In genomic region chr2:88600038-88600465, GRCh38 we compare ENCODE assay signal across 8 cellular contexts. TPM values are rescaled to one million over a fixed set of nuclear protein-coding genes. Genes with fewer than 3 reads are reported as not detected.
DNase-seq lines count a peak whose midpoint lies in the region; ATAC-seq and TF ChIP-seq lines count a peak whose summit lies in the region.

No MANE protein-coding gene starts in this region.

- ATAC-seq in HG02623 (IDR thresholded peaks at IDR 0.05; ENCODE audit: unreplicated experiment) (peak; percentile 99), left colon (peak; percentile 100)

- TF ChIP-seq CTCF in NB4 (IDR thresholded peaks at IDR 0.05; ENCODE audit: low read depth, low read length) = no peak

- no peak for TF ChIP-seq POLR2A in NB4 (IDR thresholded peaks at IDR 0.05; ENCODE audit: extremely low read depth, insufficient read length)

- peak; percentile 51 for DNase-seq in activated T-cell treated with anti-CD3 and anti-CD28 coated beads for 24 hours (ENCODE audit: low read depth)
- no peak for DNase-seq in activated T-cell treated with anti-CD3 and anti-CD28 coated beads, Interleukin-2, amount 50 U/mL, for 1 hour
- DNase-seq in NB4 (ENCODE audit: low read depth) = peak; percentile 67
- DNase-seq in T1000 (lab: John Stamatoyannopoulos, UW) = peak; percentile 72
- DNase-seq in cerebellar cortex (ENCODE audit: low spot score) = peak; percentile 87
- DNase-seq in left colon = peak; percentile 22 to 69
- DNase-seq in stimulated activated CD8-positive, alpha-beta memory T cell treated with anti-CD3 and anti-CD28 coated beads, Interleukin-15, amount 100 ng/mL, for 48 hours (ENCODE audit: low read depth in 2 of 2) = peak; percentile 4 to 34

- intact Hi-C loops in left colon (cut with DNase I, micrococcal nuclease) = no loop called here

- H3K4me3 ChIP-seq in NB4 (ENCODE audit: low read depth, low read length) = no peak overlapping the region

RNA-seq across cellular contexts. Expression of gene EIF2AK3, which starts 27.2 kb away (rescaled TPM):
- total RNA-seq in left colon = 10 to 100 TPM; 25.1 to 39.1 TPM
